Comparison of ENCODE assay signal across 9 cellular contexts in genomic region chr19:41226053-41226873, GRCh38. TPM values are rescaled to one million over a fixed set of nuclear protein-coding genes. Genes with fewer than 3 reads are reported as not detected.
A peak's percentile ranks its signal among the peaks of the same experiment; 100 is the strongest.
DNase-seq lines count a peak whose midpoint lies in the region; ATAC-seq and TF ChIP-seq lines count a peak whose summit lies in the region.
"Had no signal": no experiment of that assay in that cellular context is flagged by ENCODE, and none has a peak within 500 bp of the region (broad histone marks: within the 10 kb centered on the region; RNA-seq: fewer than 3 reads in every experiment).

No MANE protein-coding gene starts in this region.

- H3K27ac Mint-ChIP-seq in activated CD4-positive, alpha-beta T cell treated with anti-CD3 and anti-CD28 coated beads for 36 hours = peak overlapping the region; percentile 91

- H3K4me1 Mint-ChIP-seq in activated CD4-positive, alpha-beta T cell treated with anti-CD3 and anti-CD28 coated beads for 36 hours = peaks cover 24% of the 10 kb centered on the region

- BruUV-seq in OCI-LY7 (replicated peaks; lab: Mats Ljungman, UMichigan) = no TSS peak

- no peaks in the 10 kb centered on the region for H3K9me3 Mint-ChIP-seq in activated CD4-positive, alpha-beta T cell treated with anti-CD3 and anti-CD28 coated beads for 36 hours (ENCODE audit: low read depth)

- DNase-seq in HK-2 (ENCODE audit: unreplicated experiment) (peak; percentile 95), coronary artery (ENCODE audit: low spot score) (peak; percentile 91), left kidney (ENCODE audit: low read depth, low spot score) (peak; percentile 86), OCI-LY7 (ENCODE audit: low spot score) (no peak), NCI-H510A treated with DMSO at 0.1 percent for 48 hours (lab: John Stamatoyannopoulos, UW) (no peak)
- peak; percentile 70 for DNase-seq in activated CD4-positive, alpha-beta T cell treated with anti-CD3 and anti-CD28 coated beads for 36 hours
- peak in 3 of 4 experiments; percentile 4 to 13 (median 7) for DNase-seq in stimulated activated CD4-positive, alpha-beta T cell treated with anti-CD3 and anti-CD28 coated beads, Interleukin-1b, Interleukin-23, amount 100 ng/mL, for 24 hours (ENCODE audit: low read depth in 4 of 4, low spot score in 1 of 4)

- no peaks in the 10 kb centered on the region for H3K36me3 Mint-ChIP-seq in activated CD4-positive, alpha-beta T cell treated with anti-CD3 and anti-CD28 coated beads for 36 hours (ENCODE audit: low read depth)

- H3K4me3 ChIP-seq in coronary artery (peak overlapping the region; percentile 68), OCI-LY7 (ENCODE audit: low read depth, low read length, poor library complexity, severe bottlenecking) (no peak overlapping the region)

- peak overlapping the region; percentile 74 for H3K4me3 Mint-ChIP-seq in activated CD4-positive, alpha-beta T cell treated with anti-CD3 and anti-CD28 coated beads for 36 hours

- POLR2A ChIA-PET in activated CD4-positive, alpha-beta T cell treated with anti-CD3 and anti-CD28 coated beads for 36 hours (lab: Charles Lee) = interaction anchor here (0.6 to 1.7 kb wide), 3 partner anchors 37 to 633 kb away, joined by 3 to 35 read pairs (median 3); partner anchors contain the start of genes CCDC97 and HNRNPUL1
- POLR2A ChIA-PET in OCI-LY7 (lab: Charles Lee) = no interaction called here

- CTCF ChIA-PET in activated CD4-positive, alpha-beta T cell treated with anti-CD3 and anti-CD28 coated beads for 36 hours (lab: Charles Lee) = interaction anchor here (0.7 to 1.6 kb wide), 4 partner anchors 33 to 82 kb away, joined by 3 to 6 read pairs (median 4); no protein-coding TSS in a partner anchor
- CTCF ChIA-PET in OCI-LY7 (lab: Charles Lee; ENCODE audit: unreplicated experiment) = no interaction called here

- H3K4me1 ChIP-seq in OCI-LY7 (ENCODE audit: insufficient read depth, low read length, poor library complexity, severe bottlenecking) = no peaks in the 10 kb centered on the region

- H3K36me3 ChIP-seq in OCI-LY7 (ENCODE audit: insufficient read depth, low read length) = no peaks in the 10 kb centered on the region

- peak overlapping the region; percentile 93 to 95 for H3K27ac ChIP-seq in coronary artery
- H3K27ac ChIP-seq in OCI-LY7 (ENCODE audit: low read depth, low read length, poor library complexity, severe bottlenecking) = no peak overlapping the region

- H4K20me1 ChIP-seq in OCI-LY7 (ENCODE audit: insufficient read depth, low read length) = no peaks in the 10 kb centered on the region

- peaks cover 6% of the 10 kb centered on the region for H3K27me3 Mint-ChIP-seq in activated CD4-positive, alpha-beta T cell treated with anti-CD3 and anti-CD28 coated beads for 36 hours

- no peak overlapping the region for H2AFZ ChIP-seq in OCI-LY7 (ENCODE audit: low read length)

- H3K79me2 ChIP-seq in OCI-LY7 (ENCODE audit: insufficient read depth, low read depth, low read length) = no peaks in the 10 kb centered on the region

- no peak for TF ChIP-seq CTCF in coronary artery (IDR thresholded peaks at IDR 0.05)
- no peak for TF ChIP-seq CTCF in OCI-LY7 (conservative IDR thresholded peaks at IDR 0.05; ENCODE audit: low read length)

- no peaks in the 10 kb centered on the region for H3K9me3 ChIP-seq in OCI-LY7 (ENCODE audit: low read length)

- no peaks in the 10 kb centered on the region for H3K9me2 ChIP-seq in OCI-LY7 (ENCODE audit: insufficient read depth, low read length)

- ATAC-seq in activated CD4-positive, alpha-beta T cell treated with anti-CD3 and anti-CD28 coated beads for 36 hours = peak; percentile 45
- ATAC-seq in GM18519 (IDR thresholded peaks at IDR 0.05; ENCODE audit: low FRiP score, unreplicated experiment) = no peak

- no peak overlapping the region for H3K4me2 ChIP-seq in OCI-LY7 (ENCODE audit: low read length)

- intact Hi-C loops in activated CD4-positive, alpha-beta T cell treated with anti-CD3 and anti-CD28 coated beads for 36 hours (cut with DNase I, micrococcal nuclease) = loop anchor here in 1 of 2 experiments (1.0 kb wide), 1 partner anchor 36 kb away; no protein-coding TSS in a partner anchor
- intact Hi-C loops in OCI-LY7 (cut with micrococcal nuclease; ENCODE audit: unreplicated experiment) = no loop called here

RNA-seq across cellular contexts. Expression of gene AXL, which starts 7.2 kb away (rescaled TPM):
- under 1 TPM; 0.28 to 0.50 TPM for total RNA-seq in activated CD4-positive, alpha-beta T cell treated with anti-CD3 and anti-CD28 coated beads for 36 hours
- total RNA-seq in OCI-LY7 (2014; rRNA removed; shearing (Covaris generic)) = not detected in 2 replicates
- total RNA-seq in OCI-LY7 (2022) = not detected in 2 replicates
- total RNA-seq: T-helper 2 cell treated with Interferon-gamma antibody and Interleukin-4, amounts not matched to agents 100 ng/mL and 5 ng/mL, for 36 hours had no signal

RNA-seq across cellular contexts. Expression of gene CYP2S1, which starts 33.2 kb away (rescaled TPM):
- total RNA-seq in activated CD4-positive, alpha-beta T cell treated with anti-CD3 and anti-CD28 coated beads for 36 hours = under 1 TPM; 0.46 to 0.84 TPM
- total RNA-seq in OCI-LY7 (2014; rRNA removed; shearing (Covaris generic)) = not detected in 2 replicates
- not detected in 2 replicates for total RNA-seq in OCI-LY7 (2022)

RNA-seq across cellular contexts. Expression of gene HNRNPUL1, which starts 37.9 kb away (rescaled TPM):
- total RNA-seq in activated CD4-positive, alpha-beta T cell treated with anti-CD3 and anti-CD28 coated beads for 36 hours = 100 to 1,000 TPM; 263 to 312 TPM
- 194 and 200 TPM in 2 replicates for total RNA-seq in OCI-LY7 (2014; rRNA removed; shearing (Covaris generic))
- total RNA-seq in OCI-LY7 (2022) = 360 and 377 TPM in 2 replicates

Comparison
In these comparisons a context has a peak if more than half of its experiments do, and no peak if none do; other contexts are left out.
1. DNase-seq: peak in HK-2 (single experiment), activated CD4-positive, alpha-beta T cell treated with anti-CD3 and anti-CD28 coated beads for 36 hours (single experiment), coronary artery (single experiment), left kidney (single experiment) and stimulated activated CD4-positive, alpha-beta T cell treated with anti-CD3 and anti-CD28 coated beads, Interleukin-1b, Interleukin-23, amount 100 ng/mL, for 24 hours (3 of 4); none in OCI-LY7 (single experiment) and NCI-H510A treated with DMSO at 0.1 percent for 48 hours (single experiment).